In the genomic region with DNA sequence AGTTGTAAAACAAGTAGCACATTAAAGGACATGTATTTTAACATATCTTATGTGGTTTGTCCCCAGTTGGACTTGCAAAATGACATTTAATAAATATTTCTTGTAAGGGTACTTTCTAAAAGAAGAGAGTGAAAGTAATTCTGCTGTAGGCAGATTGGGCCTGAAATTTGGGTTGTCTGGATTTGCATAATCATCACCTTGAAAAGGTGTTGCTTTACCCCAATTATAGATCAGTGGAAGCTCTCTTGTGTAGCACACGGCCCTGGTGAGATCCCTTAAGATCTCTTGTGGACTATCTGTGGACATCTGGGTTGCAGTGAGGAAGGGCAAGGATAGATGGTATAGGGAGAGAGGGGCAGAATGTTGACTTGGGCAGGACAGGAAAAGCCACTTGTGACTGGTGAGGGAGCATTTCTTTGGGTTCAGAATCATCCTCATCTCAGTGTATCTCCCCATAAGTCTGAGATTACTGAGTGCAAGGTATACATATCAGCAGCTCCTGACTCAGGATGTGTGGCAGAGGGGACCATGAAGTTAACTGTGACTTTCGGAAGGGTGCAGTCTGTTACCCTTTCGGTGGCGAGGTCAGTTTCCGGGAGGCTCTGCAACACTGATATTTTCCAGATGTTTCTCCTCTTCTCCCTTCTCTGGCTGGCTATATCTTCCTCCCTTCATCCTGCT, we compare ENCODE assay signal across 9 cellular contexts. TPM values are rescaled to one million over a fixed set of nuclear protein-coding genes. Genes with fewer than 3 reads are reported as not detected.
A peak's percentile ranks its signal among the peaks of the same experiment; 100 is the strongest.
DNase-seq lines count a peak whose midpoint lies in the region; ATAC-seq and TF ChIP-seq lines count a peak whose summit lies in the region.
"Had no signal": no experiment of that assay in that cellular context is flagged by ENCODE, and none has a peak within 500 bp of the region (broad histone marks: within the 10 kb centered on the region; RNA-seq: fewer than 3 reads in every experiment).

No MANE protein-coding gene starts in this region.

- peaks cover 21% of the 10 kb centered on the region for H3K36me3 Mint-ChIP-seq in activated naive CD8-positive, alpha-beta T cell treated with anti-CD3 and anti-CD28 coated beads, Interleukin-2, amount 10 ng/mL, durations not matched to agents 7 days and 5 days

- H3K4me1 ChIP-seq in DND-41 (ENCODE audit: insufficient read depth, low read length) = peaks cover 3% of the 10 kb centered on the region; the same call in 1 of the 2 replicates

- H3K4me1 Mint-ChIP-seq in activated naive CD8-positive, alpha-beta T cell treated with anti-CD3 and anti-CD28 coated beads, Interleukin-2, amount 10 ng/mL, durations not matched to agents 7 days and 5 days = peaks cover 68% of the 10 kb centered on the region

- no peak overlapping the region for H2AFZ ChIP-seq in DND-41 (ENCODE audit: low read depth, low read length)

- peaks cover 19% of the 10 kb centered on the region; the same call in 1 of the 2 replicates for H3K36me3 ChIP-seq in DND-41 (ENCODE audit: insufficient read depth, low read length)

- H3K79me2 ChIP-seq in DND-41 (ENCODE audit: insufficient read depth, low read length) = peaks cover 99% of the 10 kb centered on the region

- no peak for DNase-seq in DND-41
- DNase-seq in activated naive CD8-positive, alpha-beta T cell treated with anti-CD3 and anti-CD28 coated beads, Interleukin-2, amount 10 ng/mL, durations not matched to agents 7 days and 5 days = no peak
- no peak for DNase-seq in erythroblast (lab: John Stamatoyannopoulos, UW)
- DNase-seq in DMS 273 treated with DMSO at 0.1 percent for 48 hours (lab: John Stamatoyannopoulos, UW) = no peak
- no peak for DNase-seq in NCI-H1417 (lab: John Stamatoyannopoulos, UW)
- no peak for DNase-seq in SW 1271 (lab: John Stamatoyannopoulos, UW)

- H3K9me3 ChIP-seq in DND-41 (ENCODE audit: insufficient read depth, low read length, severe bottlenecking) = no peaks in the 10 kb centered on the region

- H3K9me3 Mint-ChIP-seq in activated naive CD8-positive, alpha-beta T cell treated with anti-CD3 and anti-CD28 coated beads, Interleukin-2, amount 10 ng/mL, durations not matched to agents 7 days and 5 days = no peaks in the 10 kb centered on the region

- no peaks in the 10 kb centered on the region for H3K27me3 ChIP-seq in DND-41 (ENCODE audit: insufficient read depth, low read length, poor library complexity)

- H3K27ac ChIP-seq in DND-41 (ENCODE audit: low read length) = peak overlapping the region; percentile 33; the same call in 1 of the 2 replicates

- no peak overlapping the region for H3K9ac ChIP-seq in DND-41 (ENCODE audit: low read depth, low read length)

- 0 out of 3 replicates have a peak, but pooled peaks have one; percentile 13 for ATAC-seq in DND-41 (ENCODE audit: insufficient read depth, low read depth)
- ATAC-seq in GM19397 (IDR thresholded peaks at IDR 0.05; ENCODE audit: unreplicated experiment) = peak; percentile 47
- ATAC-seq in HG03108 (IDR thresholded peaks at IDR 0.05; ENCODE audit: unreplicated experiment) = peak; percentile 58
- ATAC-seq in activated naive CD8-positive, alpha-beta T cell treated with anti-CD3 and anti-CD28 coated beads, Interleukin-2, amount 10 ng/mL, durations not matched to agents 7 days and 5 days (ENCODE audit: low read depth) = peak; percentile 53

- H3K27me3 Mint-ChIP-seq in activated naive CD8-positive, alpha-beta T cell treated with anti-CD3 and anti-CD28 coated beads, Interleukin-2, amount 10 ng/mL, durations not matched to agents 7 days and 5 days = no peaks in the 10 kb centered on the region

- no peak for TF ChIP-seq CTCF in DND-41 (IDR thresholded peaks at IDR 0.05; ENCODE audit: borderline replicate concordance, extremely low read depth, low read length, poor library complexity, severe bottlenecking)

- peak overlapping the region; percentile 90 for H3K4me3 Mint-ChIP-seq in activated naive CD8-positive, alpha-beta T cell treated with anti-CD3 and anti-CD28 coated beads, Interleukin-2, amount 10 ng/mL, durations not matched to agents 7 days and 5 days

- peaks cover 43% of the 10 kb centered on the region; the same call in 1 of the 2 replicates for H4K20me1 ChIP-seq in DND-41 (ENCODE audit: insufficient read depth, low read length)

- POLR2A ChIA-PET in activated naive CD8-positive, alpha-beta T cell treated with anti-CD3 and anti-CD28 coated beads, Interleukin-2, amount 10 ng/mL, durations not matched to agents 7 days and 5 days (lab: Charles Lee) = interaction anchor here (0.8 to 2.1 kb wide), 3 partner anchors 11 to 19 kb away, joined by 3 to 6 read pairs (median 3); no protein-coding TSS in a partner anchor

- peak overlapping the region; percentile 78 for H3K27ac Mint-ChIP-seq in activated naive CD8-positive, alpha-beta T cell treated with anti-CD3 and anti-CD28 coated beads, Interleukin-2, amount 10 ng/mL, durations not matched to agents 7 days and 5 days

- TF ChIP-seq POLR2A in erythroblast (IDR thresholded peaks at IDR 0.05; ENCODE audit: low read length) = no peak

- H3K4me2 ChIP-seq in DND-41 (ENCODE audit: insufficient read depth, low read length) = no peak overlapping the region

- H3K4me3 ChIP-seq in DND-41 (ENCODE audit: low read depth in 1 of 2, low read length in 2 of 2) = no peak overlapping the region
- H3K4me3 ChIP-seq: lung had no signal

RNA-seq across cellular contexts. Expression of gene TNFAIP8, which starts 2.0 kb away (rescaled TPM):
- 100 to 1,000 TPM; 121 to 122 TPM for total RNA-seq in activated naive CD8-positive, alpha-beta T cell treated with anti-CD3 and anti-CD28 coated beads, Interleukin-2, amount 10 ng/mL, durations not matched to agents 7 days and 5 days
